In the genomic region with DNA sequence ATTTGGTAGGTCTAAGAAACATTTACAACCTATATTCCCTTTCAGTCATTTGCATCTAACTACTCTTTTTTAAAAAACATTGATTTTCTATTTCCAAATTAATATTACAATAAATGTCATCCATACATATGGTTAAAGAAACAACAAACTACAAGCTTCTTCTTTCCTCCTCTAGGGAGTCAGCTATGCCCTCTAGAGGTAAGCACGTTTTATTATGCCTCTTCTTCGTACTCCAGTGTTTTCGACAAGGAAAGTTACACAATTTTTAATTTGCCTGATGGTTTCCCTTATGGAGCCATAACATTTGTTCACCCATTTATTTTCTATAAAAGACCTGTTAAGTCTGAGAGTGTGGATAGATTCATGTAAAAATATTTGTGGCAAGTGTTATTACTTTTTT, we compare ENCODE assay signal across 11 cellular contexts.
A peak's percentile ranks its signal among the peaks of the same experiment; 100 is the strongest.
DNase-seq lines count a peak whose midpoint lies in the region; ATAC-seq and TF ChIP-seq lines count a peak whose summit lies in the region.
"Had no signal": no experiment of that assay in that cellular context is flagged by ENCODE, and none has a peak within 500 bp of the region (broad histone marks: within the 10 kb centered on the region; RNA-seq: fewer than 3 reads in every experiment).

No MANE protein-coding gene starts in this region.

- no peaks in the 10 kb centered on the region for H3K36me3 ChIP-seq in KMS-11 (ENCODE audit: insufficient read depth)
- H3K36me3 ChIP-seq in hepatocyte (replicated peaks; ENCODE audit: insufficient read depth, low read depth), result no peaks in the 10 kb centered on the region
- H3K36me3 ChIP-seq: left lung had no signal

- 10% methylated on average over 3 of the region's 3 CpGs for WGBS in hepatocyte (ENCODE audit: low lambda C conversion rate, missing lambda C conversion rate)

- H3K27ac ChIP-seq in KMS-11 (no peak overlapping the region), RWPE1 (no peak overlapping the region), hepatocyte (no peak overlapping the region)
- H3K27ac ChIP-seq: left lung had no signal

- H3K9me2 ChIP-seq in hepatocyte (replicated peaks; ENCODE audit: insufficient read depth), result no peaks in the 10 kb centered on the region

- H3K9ac ChIP-seq in KMS-11, result no peak overlapping the region

- CTCF ChIA-PET in RWPE1 (lab: Yijun Ruan, JAX), result no interaction called here

- TF ChIP-seq CTCF in KMS-11 (conservative IDR thresholded peaks at IDR 0.05; ENCODE audit: low read depth, low read length), result peak; percentile 34; the same call in 1 of the 2 replicates
- peak; percentile 46 for TF ChIP-seq CTCF in RWPE1 (conservative IDR thresholded peaks at IDR 0.05; ENCODE audit: low read depth)
- TF ChIP-seq CTCF in hepatocyte (IDR thresholded peaks at IDR 0.05; ENCODE audit: poor library complexity), result peak; percentile 70

- H3K9me3 ChIP-seq in hepatocyte (ENCODE audit: low read depth), result no peaks in the 10 kb centered on the region

- no peak for ATAC-seq in GM18867 (IDR thresholded peaks at IDR 0.05; ENCODE audit: unreplicated experiment)
- no peak for ATAC-seq in HG03469 (IDR thresholded peaks at IDR 0.05; ENCODE audit: unreplicated experiment)
- ATAC-seq in GM21619 (IDR thresholded peaks at IDR 0.05; ENCODE audit: unreplicated experiment), result no peak
- ATAC-seq: left lung had no signal

- DNase-seq in COLO829 (ENCODE audit: low spot score), result peak; percentile 50
- peak; percentile 6 for DNase-seq in RWPE1 (ENCODE audit: low spot score)
- peak; percentile 40 for DNase-seq in hepatocyte (ENCODE audit: low spot score)
- DNase-seq in NCI-H1930 (lab: John Stamatoyannopoulos, UW), result no peak
- DNase-seq: activated T-cell treated with anti-CD3 and anti-CD28 coated beads for 4 hours, left lung, Right ventricle myocardium superior had no signal

- H3K27me3 ChIP-seq in KMS-11 (ENCODE audit: insufficient read depth, low read depth) (no peaks in the 10 kb centered on the region), hepatocyte (no peaks in the 10 kb centered on the region)
- H3K27me3 ChIP-seq: left lung had no signal

- H3K4me3 ChIP-seq in KMS-11 (IDR thresholded peaks at IDR 0.05; ENCODE audit: insufficient read depth, low read depth, low read length) (no peak overlapping the region), hepatocyte (no peak overlapping the region)
- H3K4me3 ChIP-seq: left lung had no signal

- no peak overlapping the region for H3K4me2 ChIP-seq in KMS-11
- no peak overlapping the region for H3K4me2 ChIP-seq in hepatocyte

- POLR2A ChIA-PET in RWPE1 (lab: Yijun Ruan, JAX; ENCODE audit: low non-redundant PET), result no interaction called here

- H3K4me1 ChIP-seq in KMS-11 (ENCODE audit: low read depth, poor library complexity, severe bottlenecking) (no peaks in the 10 kb centered on the region), hepatocyte (ENCODE audit: insufficient read depth) (no peaks in the 10 kb centered on the region)
- H3K4me1 ChIP-seq: left lung had no signal

- no peaks in the 10 kb centered on the region for H3K79me2 ChIP-seq in KMS-11 (ENCODE audit: insufficient read depth, low read depth)
- no peaks in the 10 kb centered on the region for H3K79me2 ChIP-seq in hepatocyte

- H4K20me1 ChIP-seq in KMS-11 (ENCODE audit: insufficient read depth) (no peaks in the 10 kb centered on the region), hepatocyte (ENCODE audit: insufficient read depth, poor library complexity, severe bottlenecking) (no peaks in the 10 kb centered on the region)

- no peak overlapping the region for H2AFZ ChIP-seq in KMS-11 (ENCODE audit: low read depth)
- H2AFZ ChIP-seq in hepatocyte, result no peak overlapping the region

Comparison
In these comparisons a context has a peak if more than half of its experiments do, and no peak if none do; other contexts are left out.
1. DNase-seq: peak in COLO829 (single experiment), RWPE1 (single experiment) and hepatocyte (single experiment); none in NCI-H1930 (0 of 2).
2. Peak in every context shown above with its lines, with median percentiles within 50 percentile points of each other: CTCF ChIP-seq.